8 cellular contexts compared by ENCODE assay signal in the genomic region with DNA sequence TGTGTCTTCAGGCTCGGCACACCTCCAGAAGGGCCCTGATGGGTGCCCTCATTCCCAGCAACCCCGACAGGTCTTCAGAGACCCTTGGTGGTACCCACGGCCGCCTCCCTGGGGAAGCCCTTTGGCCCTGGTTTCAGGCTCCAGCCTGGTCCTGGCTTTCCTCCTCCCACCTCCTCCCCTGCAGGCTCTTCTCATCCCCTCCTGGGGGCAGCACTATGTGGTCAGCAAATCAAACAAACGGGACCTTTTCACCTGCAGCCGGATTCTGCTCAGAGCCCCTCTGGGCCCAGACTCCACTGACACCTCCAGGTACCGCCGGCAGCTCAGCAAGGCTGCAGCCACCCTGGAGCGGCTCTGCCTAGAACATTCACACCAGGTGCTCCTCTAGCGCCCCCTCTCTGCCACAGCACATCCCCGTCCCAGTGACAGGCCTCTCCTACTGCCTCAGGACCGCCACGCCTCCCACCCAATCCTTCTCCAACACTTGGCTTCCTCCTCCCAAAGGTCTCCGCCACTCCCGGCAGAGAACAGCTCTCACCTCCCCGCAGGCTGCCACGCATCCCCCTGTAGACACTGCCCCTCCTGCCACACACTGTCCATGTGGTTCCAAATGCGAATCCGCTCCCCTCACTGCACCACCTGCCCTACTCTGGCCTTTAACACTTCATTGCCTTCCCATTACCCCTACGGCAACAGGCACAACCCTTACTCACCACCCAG. TPM values are rescaled to one million over a fixed set of nuclear protein-coding genes. Genes with fewer than 3 reads are reported as not detected.
DNase-seq lines count a peak whose midpoint lies in the region; ATAC-seq and TF ChIP-seq lines count a peak whose summit lies in the region.

No MANE protein-coding gene starts in this region.

- no TSS peak for BruUV-seq in IMR-90 (replicated peaks; lab: Mats Ljungman, UMichigan)

- H3K4me3 Mint-ChIP-seq in WTC11 = no peak overlapping the region

- no peaks in the 10 kb centered on the region for H3K9me3 ChIP-seq in IMR-90 (ENCODE audit: control insufficient read depth, insufficient read depth, low read length)

- TF ChIP-seq CTCF in IMR-90 (conservative IDR thresholded peaks at IDR 0.05; ENCODE audit: low read depth, low read length) (peak; percentile 66), WTC11 (IDR thresholded peaks at IDR 0.05) (peak; percentile 86), omental fat pad (IDR thresholded peaks at IDR 0.05) (no peak)

- H2BK20ac ChIP-seq in IMR-90 (ENCODE audit: low read depth, low read length) = no peak overlapping the region

- H3K4me1 Mint-ChIP-seq in WTC11 = peaks cover 6% of the 10 kb centered on the region

- no peak overlapping the region; the same call in 1 of the 2 replicates for H3K4ac ChIP-seq in IMR-90 (ENCODE audit: low read depth, low read length)

- dilution Hi-C loops in IMR-90 (cut with HindIII; ENCODE audit: low sequenced_read_pairs, unreplicated experiment) = no loop called here

- H2AFZ ChIP-seq in IMR-90 (replicated peaks; ENCODE audit: low read length, poor library complexity) = peak overlapping the region; percentile 32

- DNase-seq in DMS53 (lab: John Stamatoyannopoulos, UW) = peak; percentile 73
- DNase-seq in IMR-90 = no peak
- peak; percentile 93 for DNase-seq in WTC11 (ENCODE audit: low spot score)
- DNase-seq in glomerular visceral epithelial cell (ENCODE audit: extremely low spot score) = peak; percentile 27
- peak; percentile 26 to 39 for DNase-seq in stimulated activated CD4-positive, alpha-beta T cell treated with anti-CD3 and anti-CD28 coated beads, Interleukin-2, amount 100 ng/mL, for 48 hours
- DNase-seq in SW480 (ENCODE audit: low spot score) = no peak
- no peak for DNase-seq in omental fat pad (ENCODE audit: low spot score)

- H2AK9ac ChIP-seq in IMR-90 (replicated peaks; ENCODE audit: low read depth, low read length, poor library complexity) = peak overlapping the region; percentile 55

- H3K27me3 ChIP-seq in IMR-90 (ENCODE audit: control insufficient read depth, insufficient read depth, low read length) = no peaks in the 10 kb centered on the region

- H4K20me1 ChIP-seq in IMR-90 (ENCODE audit: insufficient read depth, low read length) = peaks cover 31% of the 10 kb centered on the region

- H2BK120ac ChIP-seq in IMR-90 (ENCODE audit: low read depth, low read length) = no peak overlapping the region

- no peaks in the 10 kb centered on the region for H3K36me3 Mint-ChIP-seq in WTC11

- in situ Hi-C loops in IMR-90 (cut with MboI; ENCODE audit: low sequenced_read_pairs) = no loop called here

- no peak overlapping the region for H3K27ac ChIP-seq in IMR-90 (ENCODE audit: insufficient read depth, low read length)

- peaks cover 21% of the 10 kb centered on the region for H3K4me1 ChIP-seq in IMR-90 (ENCODE audit: control insufficient read depth, insufficient read depth, low read length)

- peak; percentile 49 for TF ChIP-seq RAD21 in IMR-90 (IDR thresholded peaks at IDR 0.05; ENCODE audit: low read length)

- H3K4me3 ChIP-seq in IMR-90 (ENCODE audit: insufficient read depth, low read depth, low read length) = no peak overlapping the region

- POLR2A ChIA-PET in IMR-90 (lab: Charles Lee; ENCODE audit: unreplicated experiment) (no interaction called here), WTC11 (lab: Charles Lee) (interaction anchor here (0.6 to 1.3 kb wide), 4 partner anchors 27 to 285 kb away, joined by 3 to 5 read pairs (median 3); no protein-coding TSS in a partner anchor)

- no peak overlapping the region for H3K14ac ChIP-seq in IMR-90 (replicated peaks; ENCODE audit: low read depth, low read length)

- H4K5ac ChIP-seq in IMR-90 (ENCODE audit: low read depth, low read length) = no peak overlapping the region

- H3K4me2 ChIP-seq in IMR-90 (ENCODE audit: low read depth, low read length) = no peak overlapping the region

- H2AK5ac ChIP-seq in IMR-90 (ENCODE audit: low read depth, low read length) = 0 out of 2 replicates have a peak overlapping the region, but pooled peaks have one; percentile 32

- no peak overlapping the region for H2BK5ac ChIP-seq in IMR-90 (ENCODE audit: low read depth, low read length, poor library complexity, severe bottlenecking)

- H2BK15ac ChIP-seq in IMR-90 (ENCODE audit: low read depth, low read length) = no peak overlapping the region

- peak; percentile 18; the same call in 1 of the 2 replicates for ATAC-seq in IMR-90 (ENCODE audit: low read depth)
- ATAC-seq in WTC11 = peak; percentile 88
- ATAC-seq in HG03025 (IDR thresholded peaks at IDR 0.05; ENCODE audit: low FRiP score, unreplicated experiment) = no peak
- ATAC-seq in omental fat pad (ENCODE audit: low FRiP score) = no peak

- no peak overlapping the region for H4K91ac ChIP-seq in IMR-90 (ENCODE audit: insufficient read depth, low read depth, low read length)

- H3K27ac Mint-ChIP-seq in WTC11 = peak overlapping the region; percentile 66

- H3K36me3 ChIP-seq in IMR-90 (ENCODE audit: control insufficient read depth, insufficient read depth, low read length) = peaks cover 25% of the 10 kb centered on the region; the same call in 1 of the 2 replicates

- H3K23ac ChIP-seq in IMR-90 (ENCODE audit: low read depth, low read length) = no peak overlapping the region

- TF ChIP-seq POLR2A in IMR-90 (IDR thresholded peaks at IDR 0.05; ENCODE audit: low read depth, low read length) = no peak

- no peaks in the 10 kb centered on the region for H3K9me3 Mint-ChIP-seq in WTC11

- no peak overlapping the region for H3K56ac ChIP-seq in IMR-90 (ENCODE audit: extremely low read depth, insufficient read depth, low read length)

- WGBS in IMR-90 (ENCODE audit: extremely low coverage in 2 of 2, insufficient read length in 1 of 2), 2 experiments = 73% methylated on average over 18 of the region's 20 CpGs; no CpG with 5 or more reads in 1 of the 2 experiments

- CTCF ChIA-PET in IMR-90 (lab: Yijun Ruan, JAX) = interaction anchor here (0.6 to 1.1 kb wide), 4 partner anchors 30 to 697 kb away, joined by 3 read pairs; no protein-coding TSS in a partner anchor
- CTCF ChIA-PET in WTC11 (lab: Charles Lee) = interaction anchor here (0.5 to 8.7 kb wide), 40 partner anchors 11 to 469 kb away, joined by 3 to 322 read pairs (median 6); partner anchors contain the start of genes CORO7, HMOX2, NMRAL1 and PAM16

- H4K8ac ChIP-seq in IMR-90 (ENCODE audit: low read depth in 2 of 2, low read length in 2 of 2) = no peak overlapping the region

- intact Hi-C loops in IMR-90 (cut with micrococcal nuclease) = loop anchor here (5.0 kb wide), 1 partner anchor 132 kb away; the partner anchor contains the start of gene TFAP4

- peaks cover 13% of the 10 kb centered on the region for H3K9me1 ChIP-seq in IMR-90 (ENCODE audit: insufficient read depth, low read length)

- no peak overlapping the region for H3K18ac ChIP-seq in IMR-90 (ENCODE audit: low read depth, low read length)

- peaks cover 7 to 26% of the 10 kb centered on the region in 2 experiments; a peak in 2 of 4 replicates for H3K79me1 ChIP-seq in IMR-90 (ENCODE audit: low read depth in 1 of 2, low read length in 2 of 2)

- H3K27me3 Mint-ChIP-seq in WTC11 (ENCODE audit: low read depth) = no peaks in the 10 kb centered on the region

- H3K9ac ChIP-seq in IMR-90 (ENCODE audit: low read depth, low read length) = no peak overlapping the region

TF ChIP-seq in IMR-90, 13 proteins besides CTCF, POLR2A, EP300 and RAD21:
- TF ChIP-seq CEBPB (IDR thresholded peaks at IDR 0.05; ENCODE audit: low read depth, low read length) (no peak), FOS (IDR thresholded peaks at IDR 0.05; ENCODE audit: low read depth, low read length) (no peak), SMC3 (IDR thresholded peaks at IDR 0.05; ENCODE audit: low read depth, low read length) (peak; percentile 23; the same call in 1 of the 2 replicates), BHLHE40 (IDR thresholded peaks at IDR 0.05; ENCODE audit: low read depth, low read length) (no peak), MXI1 (IDR thresholded peaks at IDR 0.05; ENCODE audit: borderline replicate concordance, low read depth, low read length) (no peak)

TF ChIP-seq in WTC11, 78 proteins besides CTCF, POLR2A, EP300 and RAD21 (continues in another document):
- TF ChIP-seq ETV6 (CRISPR knock-in tag; IDR thresholded peaks at IDR 0.05) = 0 out of 2 replicates have a peak, but pooled peaks have one; percentile 5

RNA-seq across cellular contexts. Expression of gene CORO7, which starts 12.0 kb away (rescaled TPM):
- 6.3 and 7.8 TPM in 2 replicates for total RNA-seq in IMR-90 (2012; rRNA removed)
- 23.6 and 26.7 TPM in 2 replicates for polyA plus RNA-seq in IMR-90 (2012; rRNA removed)
- 4.2 and 9.3 TPM in 2 replicates for polyA plus RNA-seq in IMR-90 (2012; cell fraction: cytosol; rRNA removed)
- polyA plus RNA-seq in IMR-90 (2012; cell fraction: nucleus; rRNA removed; ENCODE audit: low replicate concordance) = 135 and 301 TPM in 2 replicates
- 36.7 to 45.5 TPM (median 38.6 TPM) in 3 replicates for total RNA-seq in WTC11 (2021)
- total RNA-seq in omental fat pad = 10 to 100 TPM; 15.1 to 46.3 (median 27.5) TPM

RNA-seq across cellular contexts. Expression of gene DNAJA3, which starts 21.3 kb away (rescaled TPM):
- total RNA-seq in IMR-90 (2012; rRNA removed) = 36.9 and 38.0 TPM in 2 replicates
- 40.2 TPM in 2 replicates for polyA plus RNA-seq in IMR-90 (2012; rRNA removed)
- 28.2 and 36.0 TPM in 2 replicates for polyA plus RNA-seq in IMR-90 (2012; cell fraction: cytosol; rRNA removed)
- polyA plus RNA-seq in IMR-90 (2012; cell fraction: nucleus; rRNA removed; ENCODE audit: low replicate concordance) = 75.3 and 86.2 TPM in 2 replicates
- 54.8 to 64.1 TPM (median 56.0 TPM) in 3 replicates for total RNA-seq in WTC11 (2021)
- total RNA-seq in omental fat pad = 10 to 100 TPM; 40.5 to 47.1 (median 42.3) TPM

RNA-seq across cellular contexts. Expression of gene VASN, which starts 32.8 kb away (rescaled TPM):
- total RNA-seq in IMR-90 (2012; rRNA removed) = 9.3 and 10.3 TPM in 2 replicates
- 83.8 and 87.2 TPM in 2 replicates for polyA plus RNA-seq in IMR-90 (2012; rRNA removed)
- polyA plus RNA-seq in IMR-90 (2012; cell fraction: cytosol; rRNA removed) = 83.6 and 183 TPM in 2 replicates
- 42.8 and 134 TPM in 2 replicates for polyA plus RNA-seq in IMR-90 (2012; cell fraction: nucleus; rRNA removed; ENCODE audit: low replicate concordance)
- 8.0 to 9.1 TPM (median 8.3 TPM) in 3 replicates for total RNA-seq in WTC11 (2021)
- 10 to 100 TPM; 10.8 to 40.0 (median 25.8) TPM for total RNA-seq in omental fat pad

RNA-seq across cellular contexts. Expression of gene PAM16, which starts 53.3 kb away (rescaled TPM):
- total RNA-seq in IMR-90 (2012; rRNA removed) (17.9 and 25.6 TPM in 2 replicates), WTC11 (2021) (87.2 to 93.7 TPM (median 88.9 TPM) in 3 replicates), omental fat pad (10 to 100 TPM; 32.7 to 53.9 (median 41.8) TPM)
- 48.4 and 69.5 TPM in 2 replicates for polyA plus RNA-seq in IMR-90 (2012; rRNA removed)
- polyA plus RNA-seq in IMR-90 (2012; cell fraction: cytosol; rRNA removed) = 84.0 and 105 TPM in 2 replicates
- 70.0 and 101 TPM in 2 replicates for polyA plus RNA-seq in IMR-90 (2012; cell fraction: nucleus; rRNA removed; ENCODE audit: low replicate concordance)

Comparison
In these comparisons a context has a peak if more than half of its experiments do, and no peak if none do; other contexts are left out.
1. DNase-seq: peak in DMS53 (single experiment), WTC11 (single experiment), glomerular visceral epithelial cell (single experiment) and stimulated activated CD4-positive, alpha-beta T cell treated with anti-CD3 and anti-CD28 coated beads, Interleukin-2, amount 100 ng/mL, for 48 hours (2 of 2); none in IMR-90 (single experiment), SW480 (single experiment) and omental fat pad (single experiment).
2. ATAC-seq: peak in IMR-90 (single experiment) and WTC11 (single experiment); none in HG03025 (single experiment) and omental fat pad (single experiment).
3. CTCF ChIP-seq: peak in IMR-90 (single experiment) and WTC11 (single experiment); none in omental fat pad (0 of 3).